Comparison of ENCODE assay signal across 9 cellular contexts in genomic region chr13:110136660-110137585, GRCh38.
DNase-seq lines count a peak whose midpoint lies in the region; ATAC-seq, FAIRE-seq and TF ChIP-seq lines count a peak whose summit lies in the region.
"Had no signal": no experiment of that assay in that cellular context is flagged by ENCODE, and none has a peak within 500 bp of the region (broad histone marks: within the 10 kb centered on the region; RNA-seq: fewer than 3 reads in every experiment).

No MANE protein-coding gene starts in this region.

- no peaks in the 10 kb centered on the region for H3K36me3 ChIP-seq in keratinocyte (ENCODE audit: control insufficient read depth in 2 of 2, extremely low read depth in 1 of 2, insufficient read depth in 2 of 2, low read length in 2 of 2)
- H3K36me3 ChIP-seq in thoracic aorta = no peaks in the 10 kb centered on the region

- H3K4me1 Mint-ChIP-seq in activated naive CD4-positive, alpha-beta T cell treated with anti-CD3 and anti-CD28 coated beads, Interleukin-2, amount 50 U/mL, for 24 hours = peaks cover 10% of the 10 kb centered on the region
- H3K4me1 Mint-ChIP-seq in activated naive CD8-positive, alpha-beta T cell treated with anti-CD3 and anti-CD28 coated beads, Interleukin-2, amount 10 ng/mL, durations not matched to agents 7 days and 5 days = peaks cover 12% of the 10 kb centered on the region

- peaks cover under 1% of the 10 kb centered on the region for H3K9me3 Mint-ChIP-seq in activated naive CD4-positive, alpha-beta T cell treated with anti-CD3 and anti-CD28 coated beads, Interleukin-2, amount 50 U/mL, for 24 hours
- peaks cover 0 to 4% of the 10 kb centered on the region in 2 donors for H3K9me3 Mint-ChIP-seq in activated naive CD4-positive, alpha-beta T cell treated with anti-CD3 and anti-CD28 coated beads, Interleukin-2, amount 50 U/mL, for 72 hours
- H3K9me3 Mint-ChIP-seq in activated naive CD8-positive, alpha-beta T cell treated with anti-CD3 and anti-CD28 coated beads, Interleukin-2, amount 10 ng/mL, durations not matched to agents 7 days and 5 days = no peaks in the 10 kb centered on the region

- ATAC-seq in activated naive CD4-positive, alpha-beta T cell treated with anti-CD3 and anti-CD28 coated beads, Interleukin-2, amount 50 U/mL, for 72 hours = no peak
- no peak for ATAC-seq in activated naive CD8-positive, alpha-beta T cell treated with anti-CD3 and anti-CD28 coated beads, Interleukin-2, amount 10 ng/mL, durations not matched to agents 7 days and 5 days (ENCODE audit: low read depth)
- no peak for ATAC-seq in thoracic aorta (ENCODE audit: insufficient number of reproducible peaks, low FRiP score, low read depth)
- no peak for ATAC-seq in GM21737 (IDR thresholded peaks at IDR 0.05; ENCODE audit: unreplicated experiment)
- ATAC-seq: CD8-positive, alpha-beta T cell had no signal

- H3K4me3 ChIP-seq in keratinocyte (ENCODE audit: control insufficient read depth in 2 of 3, extremely low read depth in 1 of 3, insufficient read depth in 2 of 3, low read depth in 1 of 3, low read length in 3 of 3) = peak overlapping the region in 1 of 3 experiments; percentile 65
- H3K4me3 ChIP-seq in thoracic aorta = peak overlapping the region; percentile 73

- H3K4me2 ChIP-seq in keratinocyte (ENCODE audit: control insufficient read depth, extremely low read depth, insufficient read depth, low read depth, low read length) = peak overlapping the region; percentile 84

- no peaks in the 10 kb centered on the region for H3K9me1 ChIP-seq in keratinocyte (ENCODE audit: control insufficient read depth, extremely low read depth, insufficient read depth, low read length)

- H3K27ac ChIP-seq in keratinocyte (ENCODE audit: control insufficient read depth, insufficient read depth, low read length) = no peak overlapping the region
- peak overlapping the region in 1 of 2 donors; percentile 67 for H3K27ac ChIP-seq in thoracic aorta

- H3K27ac Mint-ChIP-seq in activated naive CD4-positive, alpha-beta T cell treated with anti-CD3 and anti-CD28 coated beads, Interleukin-2, amount 50 U/mL, for 24 hours = no peak overlapping the region
- peak overlapping the region in 1 of 2 donors; percentile 54 for H3K27ac Mint-ChIP-seq in activated naive CD4-positive, alpha-beta T cell treated with anti-CD3 and anti-CD28 coated beads, Interleukin-2, amount 50 U/mL, for 72 hours
- no peak overlapping the region for H3K27ac Mint-ChIP-seq in activated naive CD8-positive, alpha-beta T cell treated with anti-CD3 and anti-CD28 coated beads, Interleukin-2, amount 10 ng/mL, durations not matched to agents 7 days and 5 days
- H3K27ac Mint-ChIP-seq: CD8-positive, alpha-beta T cell had no signal

- FAIRE-seq in keratinocyte (lab: Jason Lieb, UNC) = no peak

- no peak for TF ChIP-seq CTCF in keratinocyte (optimal IDR thresholded peaks at IDR 0.05 in 1 of 3, IDR thresholded peaks at IDR 0.05 in 1 of 3, conservative IDR thresholded peaks at IDR 0.05 in 1 of 3; ENCODE audit: extremely low read depth in 1 of 3, insufficient read depth in 2 of 3, low read length in 3 of 3)
- no peak for TF ChIP-seq CTCF in thoracic aorta (IDR thresholded peaks at IDR 0.05)

- H3K9me3 ChIP-seq in keratinocyte (ENCODE audit: control insufficient read depth, low read depth, low read length) (no peaks in the 10 kb centered on the region), thoracic aorta (no peaks in the 10 kb centered on the region)

- H3K27me3 ChIP-seq in keratinocyte (ENCODE audit: control insufficient read depth, extremely low read depth, insufficient read depth, low read length) (peaks cover 3% of the 10 kb centered on the region), thoracic aorta (replicated peaks; ENCODE audit: insufficient read depth) (no peaks in the 10 kb centered on the region)

- H3K4me1 ChIP-seq in keratinocyte (ENCODE audit: control insufficient read depth, extremely low read depth, insufficient read depth, low read length) (peaks cover 18% of the 10 kb centered on the region), thoracic aorta (ENCODE audit: control insufficient read depth in 1 of 2, low read depth in 2 of 2) (peaks cover 0 to 23% of the 10 kb centered on the region in 2 donors)

- no peak overlapping the region for H3K9ac ChIP-seq in keratinocyte (ENCODE audit: control insufficient read depth, extremely low read depth, insufficient read depth, low read length)

- POLR2A ChIA-PET in activated naive CD8-positive, alpha-beta T cell treated with anti-CD3 and anti-CD28 coated beads, Interleukin-2, amount 10 ng/mL, durations not matched to agents 7 days and 5 days (lab: Charles Lee) = no interaction called here

- H2AFZ ChIP-seq in keratinocyte (ENCODE audit: control insufficient read depth, low read length) = peak overlapping the region; percentile 50

- peak overlapping the region; percentile 80 for H3K4me3 Mint-ChIP-seq in activated naive CD4-positive, alpha-beta T cell treated with anti-CD3 and anti-CD28 coated beads, Interleukin-2, amount 50 U/mL, for 24 hours
- H3K4me3 Mint-ChIP-seq in activated naive CD8-positive, alpha-beta T cell treated with anti-CD3 and anti-CD28 coated beads, Interleukin-2, amount 10 ng/mL, durations not matched to agents 7 days and 5 days = peak overlapping the region; percentile 86

- no peaks in the 10 kb centered on the region for H3K79me2 ChIP-seq in keratinocyte (ENCODE audit: control insufficient read depth, insufficient read depth, low read length)

- no peak for DNase-seq in activated naive CD4-positive, alpha-beta T cell treated with anti-CD3 and anti-CD28 coated beads, Interleukin-2, amount 50 U/mL, for 72 hours (ENCODE audit: low spot score in 2 of 2)
- no peak for DNase-seq in activated naive CD8-positive, alpha-beta T cell treated with anti-CD3 and anti-CD28 coated beads, Interleukin-2, amount 10 ng/mL, durations not matched to agents 7 days and 5 days
- DNase-seq in keratinocyte (ENCODE audit: low read depth, low spot score) = no peak
- DNase-seq in thoracic aorta (ENCODE audit: low spot score) = no peak
- no peak for DNase-seq in NCI-H510A treated with DMSO at 0.1 percent for 48 hours (lab: John Stamatoyannopoulos, UW)
- DNase-seq in NCI-H69 (lab: John Stamatoyannopoulos, UW) = no peak
- DNase-seq: CD8-positive, alpha-beta T cell had no signal

- no peaks in the 10 kb centered on the region for H4K20me1 ChIP-seq in keratinocyte (ENCODE audit: control insufficient read depth, extremely low read depth, insufficient read depth, low read length)

- dilution Hi-C loops in keratinocyte (cut with MboI; ENCODE audit: extremely low pct_ligation_motif_present, low sequenced_read_pairs) = no loop called here

- peaks cover 16% of the 10 kb centered on the region for H3K27me3 Mint-ChIP-seq in activated naive CD4-positive, alpha-beta T cell treated with anti-CD3 and anti-CD28 coated beads, Interleukin-2, amount 50 U/mL, for 24 hours
- peaks cover 25% of the 10 kb centered on the region for H3K27me3 Mint-ChIP-seq in activated naive CD8-positive, alpha-beta T cell treated with anti-CD3 and anti-CD28 coated beads, Interleukin-2, amount 10 ng/mL, durations not matched to agents 7 days and 5 days

- H3K36me3 Mint-ChIP-seq in activated naive CD4-positive, alpha-beta T cell treated with anti-CD3 and anti-CD28 coated beads, Interleukin-2, amount 50 U/mL, for 24 hours = no peaks in the 10 kb centered on the region
- no peaks in the 10 kb centered on the region for H3K36me3 Mint-ChIP-seq in activated naive CD4-positive, alpha-beta T cell treated with anti-CD3 and anti-CD28 coated beads, Interleukin-2, amount 50 U/mL, for 72 hours
- H3K36me3 Mint-ChIP-seq in activated naive CD8-positive, alpha-beta T cell treated with anti-CD3 and anti-CD28 coated beads, Interleukin-2, amount 10 ng/mL, durations not matched to agents 7 days and 5 days = no peaks in the 10 kb centered on the region
- H3K36me3 Mint-ChIP-seq: CD8-positive, alpha-beta T cell had no signal
